In genomic region chr3:129106320-129106719, GRCh38 we compare ENCODE assay signal across 12 cellular contexts. TPM values are rescaled to one million over a fixed set of nuclear protein-coding genes. Genes with fewer than 3 reads are reported as not detected.
DNase-seq lines count a peak whose midpoint lies in the region; ATAC-seq and TF ChIP-seq lines count a peak whose summit lies in the region.
"Had no signal": no experiment of that assay in that cellular context is flagged by ENCODE, and none has a peak within 500 bp of the region (broad histone marks: within the 10 kb centered on the region; RNA-seq: fewer than 3 reads in every experiment).

No MANE protein-coding gene starts in this region.

- TF ChIP-seq CTCF in BE2C (IDR thresholded peaks at IDR 0.05; ENCODE audit: low read depth, low read length) = peak; percentile 27; the same call in 1 of the 2 replicates
- peak; percentile 27 for TF ChIP-seq CTCF in GM10248 (IDR thresholded peaks at IDR 0.05; ENCODE audit: control extremely low read depth, extremely low read depth, low read depth, missing control alignments)
- TF ChIP-seq CTCF in WERI-Rb-1 (IDR thresholded peaks at IDR 0.05; ENCODE audit: low read depth, low read length) = peak; percentile 71
- TF ChIP-seq CTCF in left ventricle myocardium inferior (IDR thresholded peaks at IDR 0.05; ENCODE audit: borderline replicate concordance) = peak; percentile 27

- DNase-seq in BE2C = no peak
- no peak for DNase-seq in GM10248 (ENCODE audit: extremely low spot score)
- DNase-seq in WERI-Rb-1 = peak; percentile 88
- no peak for DNase-seq in left ventricle myocardium inferior
- DNase-seq in EL = no peak
- no peak for DNase-seq in left colon
- DNase-seq: NCI-H526 treated with DMSO at 0.1 percent for 48 hours; stimulated activated CD4-positive, alpha-beta T cell treated with anti-CD3 and anti-CD28 coated beads, Interleukin-12 subunit alpha, Interleukin-12 subunit beta, amount 100 ng/mL, for 4 hours had no signal

- POLR2A ChIA-PET in GM10248 (lab: Yijun Ruan, JAX) = no interaction called here

- H3K4me1 ChIP-seq in BE2C (no peaks in the 10 kb centered on the region), left ventricle myocardium inferior (peaks cover 23% of the 10 kb centered on the region)

- no peaks in the 10 kb centered on the region for H3K36me3 ChIP-seq in BE2C
- no peaks in the 10 kb centered on the region for H3K36me3 ChIP-seq in WERI-Rb-1
- H3K36me3 ChIP-seq in left ventricle myocardium inferior = peaks cover 16% of the 10 kb centered on the region

- no peaks in the 10 kb centered on the region for H3K9me3 ChIP-seq in BE2C
- H3K9me3 ChIP-seq in WERI-Rb-1 (ENCODE audit: severe bottlenecking) = no peaks in the 10 kb centered on the region
- H3K9me3 ChIP-seq in left ventricle myocardium inferior (replicated peaks) = no peaks in the 10 kb centered on the region

- intact Hi-C loops in left ventricle myocardium inferior (cut with micrococcal nuclease) = no loop called here
- intact Hi-C loops in left colon (cut with DNase I, micrococcal nuclease) = no loop called here

- ATAC-seq in left colon (no peak), HG02759 (IDR thresholded peaks at IDR 0.05; ENCODE audit: unreplicated experiment) (no peak), GM21528 (IDR thresholded peaks at IDR 0.05; ENCODE audit: low FRiP score, unreplicated experiment) (no peak)

- H3K27ac ChIP-seq in WERI-Rb-1 = peak overlapping the region; percentile 60
- no peak overlapping the region for H3K27ac ChIP-seq in left ventricle myocardium inferior (replicated peaks)
- H3K27ac ChIP-seq: epithelial cell of prostate had no signal

- H3K27me3 ChIP-seq in BE2C = no peaks in the 10 kb centered on the region
- H3K27me3 ChIP-seq in WERI-Rb-1 (ENCODE audit: insufficient read depth, low read depth, severe bottlenecking) = no peaks in the 10 kb centered on the region
- H3K27me3 ChIP-seq in left ventricle myocardium inferior (ENCODE audit: low read depth) = no peaks in the 10 kb centered on the region

- CTCF ChIA-PET in GM10248 (lab: Yijun Ruan, JAX) = interaction anchor here (0.7 to 2.0 kb wide), 3 partner anchors 53 to 136 kb away, joined by 3 to 5 read pairs (median 3); no protein-coding TSS in a partner anchor

- H3K4me3 ChIP-seq in BE2C (ENCODE audit: low read depth, low read length) (no peak overlapping the region), WERI-Rb-1 (ENCODE audit: low read depth, low read length) (no peak overlapping the region), left ventricle myocardium inferior (no peak overlapping the region)

RNA-seq across cellular contexts. Expression of gene RAB43, which starts 15.3 kb away (rescaled TPM):
- 1.2 TPM for polyA plus RNA-seq in BE2C (2012; ENCODE audit: insufficient read depth, insufficient read length, low read depth)
- total RNA-seq in left ventricle myocardium inferior (3.3 TPM), left colon (10 to 100 TPM; 28.7 to 30.4 TPM)

RNA-seq across cellular contexts. Expression of gene GP9, which starts 45.7 kb away (rescaled TPM):
- polyA plus RNA-seq in BE2C (2012; ENCODE audit: insufficient read depth, insufficient read length, low read depth) = not detected
- not detected for total RNA-seq in left ventricle myocardium inferior
- total RNA-seq in left colon = under 1 TPM; 0.39 to 0.55 TPM
- polyA plus RNA-seq: neural cell had no signal

RNA-seq across cellular contexts. Expression of gene ISY1, which starts 54.5 kb away (rescaled TPM):
- 95.0 TPM for polyA plus RNA-seq in BE2C (2012; ENCODE audit: insufficient read depth, insufficient read length, low read depth)
- total RNA-seq in left ventricle myocardium inferior (21.3 TPM), left colon (10 to 100 TPM; 27.0 to 32.0 TPM)
